8 cellular contexts compared by ENCODE assay signal in genomic region chr3:72848703-72849081, GRCh38. TPM values are rescaled to one million over a fixed set of nuclear protein-coding genes. Genes with fewer than 3 reads are reported as not detected.
A peak's percentile ranks its signal among the peaks of the same experiment; 100 is the strongest.
DNase-seq lines count a peak whose midpoint lies in the region; ATAC-seq, FAIRE-seq and TF ChIP-seq lines count a peak whose summit lies in the region.

No MANE protein-coding gene starts in this region.

- no peaks in the 10 kb centered on the region for H3K36me3 ChIP-seq in kidney (ENCODE audit: control insufficient read depth in 1 of 2, insufficient read depth in 2 of 2, low read length in 2 of 2)

- peak; percentile 30 for DNase-seq in NOMO-1 treated with DMSO at 0.1 percent for 48 hours (lab: John Stamatoyannopoulos, UW; ENCODE audit: unreplicated experiment)
- DNase-seq in NOMO-1 treated with dmso at 0.1 percent for 144 hours (lab: John Stamatoyannopoulos, UW; ENCODE audit: unreplicated experiment): no peak
- peak; percentile 72 for DNase-seq in NCI-H1105 treated with DMSO at 0.1 percent for 48 hours (lab: John Stamatoyannopoulos, UW)
- no peak for DNase-seq in kidney
- DNase-seq in stimulated activated naive CD8-positive, alpha-beta T cell treated with anti-CD3 and anti-CD28 coated beads, Interleukin-15, amount 100 ng/mL, for 72 hours: no peak
- DNase-seq in Ammon's horn (ENCODE audit: low spot score): no peak

- H3K4me3 Mint-ChIP-seq in activated naive CD8-positive, alpha-beta T cell: peak overlapping the region; percentile 95
- peak overlapping the region; percentile 92 to 99 for H3K4me3 Mint-ChIP-seq in stimulated activated naive CD8-positive, alpha-beta T cell treated with anti-CD3 and anti-CD28 coated beads, Interleukin-15, amount 100 ng/mL, for 72 hours

- intact Hi-C loops in kidney (cut with DNase I): no loop called here

- peaks cover 4 to 16% of the 10 kb centered on the region in 2 donors for H3K4me1 ChIP-seq in kidney (ENCODE audit: control insufficient read depth in 1 of 2, insufficient read depth in 1 of 2, low read depth in 1 of 2, low read length in 2 of 2)

- FAIRE-seq in kidney (lab: Jason Lieb, UNC): no peak

- H3K27ac Mint-ChIP-seq in activated naive CD8-positive, alpha-beta T cell: peak overlapping the region; percentile 92
- H3K27ac Mint-ChIP-seq in stimulated activated naive CD8-positive, alpha-beta T cell treated with anti-CD3 and anti-CD28 coated beads, Interleukin-15, amount 100 ng/mL, for 72 hours: peak overlapping the region; percentile 72 to 90

- no peaks in the 10 kb centered on the region for H3K9me3 ChIP-seq in kidney (ENCODE audit: control insufficient read depth in 1 of 2, low read length in 2 of 2)

- no peaks in the 10 kb centered on the region for H3K27me3 Mint-ChIP-seq in activated naive CD8-positive, alpha-beta T cell
- H3K27me3 Mint-ChIP-seq in stimulated activated naive CD8-positive, alpha-beta T cell treated with anti-CD3 and anti-CD28 coated beads, Interleukin-15, amount 100 ng/mL, for 72 hours: no peaks in the 10 kb centered on the region

- H3K27ac ChIP-seq in kidney (ENCODE audit: low read depth in 2 of 2, low read length in 2 of 2): no peak overlapping the region

- TF ChIP-seq CTCF in kidney (IDR thresholded peaks at IDR 0.05; ENCODE audit: borderline replicate concordance, extremely low read depth, insufficient read depth): no peak

- H3K9me3 Mint-ChIP-seq in activated naive CD8-positive, alpha-beta T cell (ENCODE audit: low read depth): no peaks in the 10 kb centered on the region
- H3K9me3 Mint-ChIP-seq in stimulated activated naive CD8-positive, alpha-beta T cell treated with anti-CD3 and anti-CD28 coated beads, Interleukin-15, amount 100 ng/mL, for 72 hours: no peaks in the 10 kb centered on the region

- H3K4me3 ChIP-seq in kidney (ENCODE audit: low read length in 2 of 2): peak overlapping the region; percentile 96 to 100

- ATAC-seq in HG02588 (IDR thresholded peaks at IDR 0.05; ENCODE audit: unreplicated experiment): peak; percentile 27
- ATAC-seq in stimulated activated naive CD8-positive, alpha-beta T cell treated with anti-CD3 and anti-CD28 coated beads, Interleukin-15, amount 100 ng/mL, for 72 hours: peak; percentile 70

- H3K9ac ChIP-seq in kidney (ENCODE audit: low read length in 2 of 2): peak overlapping the region; percentile 65 to 85

- H3K36me3 Mint-ChIP-seq in activated naive CD8-positive, alpha-beta T cell: peaks cover 4% of the 10 kb centered on the region

- peaks cover 57% of the 10 kb centered on the region for H3K4me1 Mint-ChIP-seq in activated naive CD8-positive, alpha-beta T cell (ENCODE audit: low read depth)
- H3K4me1 Mint-ChIP-seq in stimulated activated naive CD8-positive, alpha-beta T cell treated with anti-CD3 and anti-CD28 coated beads, Interleukin-15, amount 100 ng/mL, for 72 hours: peaks cover 50% of the 10 kb centered on the region

RNA-seq across cellular contexts. Expression of gene SHQ1, which starts 0.4 kb away (rescaled TPM):
- 23.1 TPM for total RNA-seq in kidney
- 8.1 TPM for polyA plus RNA-seq in kidney (ENCODE audit: insufficient read depth, low read depth, low replicate concordance)

RNA-seq across cellular contexts. Expression of gene GXYLT2, which starts 39.2 kb away (rescaled TPM):
- 3.8 TPM for total RNA-seq in kidney
- 0.39 TPM for polyA plus RNA-seq in kidney (ENCODE audit: insufficient read depth, low read depth, low replicate concordance)

Comparison
In these comparisons a context has a peak if more than half of its experiments do, and no peak if none do; other contexts are left out.
1. DNase-seq: peak in NOMO-1 treated with DMSO at 0.1 percent for 48 hours (single experiment) and NCI-H1105 treated with DMSO at 0.1 percent for 48 hours (single experiment); none in NOMO-1 treated with dmso at 0.1 percent for 144 hours (single experiment), kidney (single experiment), stimulated activated naive CD8-positive, alpha-beta T cell treated with anti-CD3 and anti-CD28 coated beads, Interleukin-15, amount 100 ng/mL, for 72 hours (0 of 2) and Ammon's horn (single experiment).